ENCODE assay signal across 29 cellular contexts in the genomic region with DNA sequence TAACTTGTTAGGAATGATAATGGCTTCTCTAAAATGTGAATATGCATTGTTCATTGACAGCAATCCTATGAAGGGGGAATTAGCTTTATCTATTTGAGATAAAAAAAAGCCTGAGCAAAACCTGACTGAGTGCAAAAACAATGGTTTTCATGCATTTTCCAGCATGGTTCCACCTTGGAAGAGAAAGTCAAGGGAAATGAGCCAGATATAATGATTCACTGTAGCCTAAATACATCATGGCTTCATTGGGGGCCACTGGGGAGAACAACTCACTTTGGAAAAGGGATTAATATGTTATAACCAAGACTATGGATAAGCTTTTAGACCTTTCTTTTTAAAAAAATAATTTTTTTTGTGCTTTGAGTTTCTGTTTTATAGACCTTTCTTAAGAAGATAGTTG.
DNase-seq lines count a peak whose midpoint lies in the region; ATAC-seq and TF ChIP-seq lines count a peak whose summit lies in the region.
"Had no signal": no experiment of that assay in that cellular context is flagged by ENCODE, and none has a peak within 500 bp of the region (broad histone marks: within the 10 kb centered on the region; RNA-seq: fewer than 3 reads in every experiment).

No MANE protein-coding gene starts in this region.

- H3K18ac ChIP-seq in mesenchymal stem cell (ENCODE audit: low read depth in 1 of 2, low read length in 2 of 2): no peak overlapping the region

- H2BK15ac ChIP-seq in mesenchymal stem cell (ENCODE audit: low read depth, poor library complexity, severe bottlenecking): no peak overlapping the region

- H3K4me1 ChIP-seq in PC-3 (ENCODE audit: insufficient read depth, low read length): peaks cover 24% of the 10 kb centered on the region; the same call in 1 of the 2 replicates
- no peaks in the 10 kb centered on the region for H3K4me1 ChIP-seq in mesenchymal stem cell (ENCODE audit: control insufficient read depth, insufficient read depth, low read depth, low read length)
- no peaks in the 10 kb centered on the region for H3K4me1 ChIP-seq in neural progenitor cell
- H3K4me1 ChIP-seq: Peyer's patch, right atrium auricular region, SJCRH30, spleen, upper lobe of right lung had no signal

- no peak overlapping the region for H2BK12ac ChIP-seq in mesenchymal stem cell (ENCODE audit: low read length in 2 of 2)

- H3K79me2 ChIP-seq in PC-3 (ENCODE audit: low read length) (no peaks in the 10 kb centered on the region), neural progenitor cell (ENCODE audit: low read depth) (no peaks in the 10 kb centered on the region)
- H3K79me2 ChIP-seq: parathyroid adenoma had no signal

- H3F3A ChIP-seq in PC-3 (ENCODE audit: low read length, unreplicated experiment) (no peaks in the 10 kb centered on the region), neural progenitor cell (ENCODE audit: low read depth) (no peaks in the 10 kb centered on the region)

- H3K27ac ChIP-seq in PC-3 (ENCODE audit: low read length) (peak overlapping the region; percentile 55), brain microvascular endothelial cell (peak overlapping the region; percentile 32), mesenchymal stem cell (ENCODE audit: low read length, poor library complexity, severe bottlenecking) (no peak overlapping the region), neural progenitor cell (no peak overlapping the region)
- H3K27ac ChIP-seq: HL-60, parathyroid adenoma, Peyer's patch, right atrium auricular region, SJCRH30, spleen, suprapubic skin, upper lobe of right lung had no signal

- H3K9me3 ChIP-seq in PC-3 (ENCODE audit: low read length) (no peaks in the 10 kb centered on the region), mesenchymal stem cell (ENCODE audit: control insufficient read depth, low read length) (no peaks in the 10 kb centered on the region), neural progenitor cell (ENCODE audit: low read depth) (no peaks in the 10 kb centered on the region)
- H3K9me3 ChIP-seq: Peyer's patch, right atrium auricular region, SJCRH30, spleen, suprapubic skin, upper lobe of right lung had no signal

- no peaks in the 10 kb centered on the region for H3K4me1 Mint-ChIP-seq in neural progenitor cell
- H3K4me1 Mint-ChIP-seq: activated T-helper 17 cell treated with anti-CD3 and anti-CD28 coated beads, Interleukin-2, amount 50 U/mL, for 72 hours; nephron progenitor cell had no signal

- no peaks in the 10 kb centered on the region for H3K79me1 ChIP-seq in mesenchymal stem cell (replicated peaks; ENCODE audit: low read length, poor library complexity, severe bottlenecking)

- no peak overlapping the region for H2BK120ac ChIP-seq in mesenchymal stem cell (ENCODE audit: low read depth, low read length)

- in situ Hi-C loops in brain microvascular endothelial cell (cut with HindIII; ENCODE audit: low pct_ligation_motif_present, low sequenced_read_pairs): no loop called here

- H3K23ac ChIP-seq in mesenchymal stem cell (ENCODE audit: low read length in 2 of 2): no peak overlapping the region

- DNase-seq in Daoy (ENCODE audit: low read depth): peak; percentile 49
- peak; percentile 23 for DNase-seq in PC-3
- no peak for DNase-seq in brain microvascular endothelial cell
- no peak for DNase-seq in mesenchymal stem cell
- no peak for DNase-seq in GOT3 (lab: John Stamatoyannopoulos, UW)
- DNase-seq in NCI-H2196 treated with DMSO at 0.1 percent for 48 hours (lab: John Stamatoyannopoulos, UW; ENCODE audit: unreplicated experiment): no peak
- no peak for DNase-seq in activated CD4-positive, alpha-beta T cell treated with anti-CD3 and anti-CD28 coated beads, Interleukin-2, amount 50 U/mL, for 48 hours
- DNase-seq in neural progenitor cell (ENCODE audit: low spot score): no peak
- DNase-seq: activated CD4-positive, CD25-positive, alpha-beta regulatory T cell treated with anti-CD3 and anti-CD28 coated beads, Interleukin-2, amount 50 U/mL, for 72 hours; activated CD8-positive, alpha-beta T cell treated with anti-CD3 and anti-CD28 coated beads for 36 hours; activated naive CD4-positive, alpha-beta T cell treated with anti-CD3 and anti-CD28 coated beads, Interleukin-2, amount 50 U/mL, for 16 hours; C1 segment of cervical spinal cord; central memory CD4-positive, alpha-beta T cell; DND-41; Kasumi-1; kidney; NCI-H1694 treated with DMSO at 0.1 percent for 48 hours; NCI-H526 treated with DMSO at 0.1 percent for 48 hours; nephron progenitor cell; Peyer's patch; SJCRH30; spleen; upper lobe of right lung had no signal

- no peak overlapping the region for H4K91ac ChIP-seq in mesenchymal stem cell (ENCODE audit: low read length)

- H3K27me3 ChIP-seq in PC-3 (ENCODE audit: low read length) (no peaks in the 10 kb centered on the region), brain microvascular endothelial cell (replicated peaks) (no peaks in the 10 kb centered on the region), mesenchymal stem cell (ENCODE audit: control insufficient read depth in 1 of 2, insufficient read depth in 1 of 2, low read length in 2 of 2) (no peaks in the 10 kb centered on the region), neural progenitor cell (no peaks in the 10 kb centered on the region)
- H3K27me3 ChIP-seq: Peyer's patch, right atrium auricular region, SJCRH30, spleen, suprapubic skin, upper lobe of right lung had no signal

- intact Hi-C loops in PC-3 (cut with micrococcal nuclease): no loop called here

- H3K36me3 ChIP-seq in PC-3 (ENCODE audit: low read depth, low read length) (no peaks in the 10 kb centered on the region), brain microvascular endothelial cell (replicated peaks) (no peaks in the 10 kb centered on the region), mesenchymal stem cell (ENCODE audit: control insufficient read depth in 1 of 2, insufficient read depth in 2 of 2, low read depth in 1 of 2, low read length in 2 of 2) (no peaks in the 10 kb centered on the region), neural progenitor cell (no peaks in the 10 kb centered on the region)
- H3K36me3 ChIP-seq: Peyer's patch, right atrium auricular region, SJCRH30, spleen, suprapubic skin, upper lobe of right lung had no signal

- ATAC-seq in PC-3: no peak
- ATAC-seq: activated CD8-positive, alpha-beta T cell treated with anti-CD3 and anti-CD28 coated beads for 36 hours; upper lobe of right lung had no signal

- H3K27ac Mint-ChIP-seq in neural progenitor cell: no peak overlapping the region
- H3K27ac Mint-ChIP-seq: activated CD8-positive, alpha-beta T cell treated with anti-CD3 and anti-CD28 coated beads for 36 hours; activated T-helper 17 cell treated with anti-CD3 and anti-CD28 coated beads, Interleukin-2, amount 50 U/mL, for 72 hours; dendritic cell treated with granulocyte-macrophage colony-stimulating factor and Interleukin-4, amounts not matched to agents 40 ng/mL and 50 ng/mL, for 4 days; nephron progenitor cell had no signal

- H2AK5ac ChIP-seq in mesenchymal stem cell (ENCODE audit: low read length, severe bottlenecking): no peak overlapping the region

- POLR2A ChIA-PET in PC-3 (lab: Charles Lee; ENCODE audit: unreplicated experiment): no interaction called here

- H2AFZ ChIP-seq in PC-3 (ENCODE audit: low read length) (no peak overlapping the region), mesenchymal stem cell (ENCODE audit: low read depth, low read length) (no peak overlapping the region), neural progenitor cell (replicated peaks) (no peak overlapping the region)
- H2AFZ ChIP-seq: parathyroid adenoma had no signal

- H3K9me3 Mint-ChIP-seq in neural progenitor cell: peaks cover 2% of the 10 kb centered on the region
- H3K9me3 Mint-ChIP-seq: activated CD8-positive, alpha-beta T cell treated with anti-CD3 and anti-CD28 coated beads for 36 hours; activated T-helper 17 cell treated with anti-CD3 and anti-CD28 coated beads, Interleukin-2, amount 50 U/mL, for 72 hours had no signal

- no peak overlapping the region for H2BK5ac ChIP-seq in mesenchymal stem cell (ENCODE audit: low read depth, low read length, poor library complexity, severe bottlenecking)

- peaks cover 4% of the 10 kb centered on the region for H3K27me3 Mint-ChIP-seq in neural progenitor cell (ENCODE audit: insufficient read depth, low read depth)
- H3K27me3 Mint-ChIP-seq: activated CD8-positive, alpha-beta T cell treated with anti-CD3 and anti-CD28 coated beads for 36 hours; dendritic cell treated with granulocyte-macrophage colony-stimulating factor and Interleukin-4, amounts not matched to agents 40 ng/mL and 50 ng/mL, for 4 days had no signal

- no peak for TF ChIP-seq CTCF in PC-3 (conservative IDR thresholded peaks at IDR 0.05; ENCODE audit: low read depth, low read length)
- no peak for TF ChIP-seq CTCF in brain microvascular endothelial cell (IDR thresholded peaks at IDR 0.05; ENCODE audit: low read depth, low read length, missing control alignments)
- TF ChIP-seq CTCF in neural progenitor cell (IDR thresholded peaks at IDR 0.05): no peak

- peaks cover 3% of the 10 kb centered on the region for H3K36me3 Mint-ChIP-seq in neural progenitor cell

- H3K4ac ChIP-seq in mesenchymal stem cell (ENCODE audit: low read depth in 1 of 2, low read length in 2 of 2): no peak overlapping the region

- no TSS peak for BruUV-seq in PC-3 (replicated peaks; lab: Mats Ljungman, UMichigan)

- CTCF ChIA-PET in PC-3 (lab: Charles Lee): no interaction called here

- H3K4me3 Mint-ChIP-seq in neural progenitor cell: no peak overlapping the region
- H3K4me3 Mint-ChIP-seq: activated CD8-positive, alpha-beta T cell treated with anti-CD3 and anti-CD28 coated beads for 36 hours; activated T-helper 17 cell treated with anti-CD3 and anti-CD28 coated beads, Interleukin-2, amount 50 U/mL, for 72 hours; dendritic cell treated with granulocyte-macrophage colony-stimulating factor and Interleukin-4, amounts not matched to agents 40 ng/mL and 50 ng/mL, for 4 days; nephron progenitor cell had no signal

- no peak overlapping the region for H3K14ac ChIP-seq in mesenchymal stem cell (ENCODE audit: low read length in 2 of 2)

- no peaks in the 10 kb centered on the region for H4K20me1 ChIP-seq in PC-3 (ENCODE audit: low read length)
- H4K20me1 ChIP-seq in neural progenitor cell (ENCODE audit: low read depth): no peaks in the 10 kb centered on the region

- no peaks in the 10 kb centered on the region for H3K9me2 ChIP-seq in PC-3 (replicated peaks; ENCODE audit: low read length)

- H3K9ac ChIP-seq in PC-3 (ENCODE audit: low read length) (no peak overlapping the region), mesenchymal stem cell (ENCODE audit: low read length) (peak overlapping the region; percentile 13), neural progenitor cell (no peak overlapping the region)
- H3K9ac ChIP-seq: parathyroid adenoma had no signal

- no peak overlapping the region for H3K4me2 ChIP-seq in PC-3 (ENCODE audit: low read length)
- H3K4me2 ChIP-seq in mesenchymal stem cell (ENCODE audit: low read length, poor library complexity, severe bottlenecking): no peak overlapping the region
- no peak overlapping the region for H3K4me2 ChIP-seq in neural progenitor cell

- H3K4me3 ChIP-seq in PC-3 (ENCODE audit: low read length): no peak overlapping the region
- no peak overlapping the region for H3K4me3 ChIP-seq in brain microvascular endothelial cell (ENCODE audit: low read depth, low read length)
- H3K4me3 ChIP-seq in mesenchymal stem cell (ENCODE audit: insufficient read depth in 1 of 2, low read depth in 1 of 2, low read length in 2 of 2): no peak overlapping the region
- H3K4me3 ChIP-seq in neural progenitor cell: no peak overlapping the region
- H3K4me3 ChIP-seq: Peyer's patch, right atrium auricular region, SJCRH30, spleen, suprapubic skin, upper lobe of right lung had no signal

- H4K8ac ChIP-seq in mesenchymal stem cell (ENCODE audit: low read length): no peak overlapping the region

Comparison
In these comparisons a context has a peak if more than half of its experiments do, and no peak if none do; other contexts are left out.
1. DNase-seq: peak in Daoy (single experiment) and PC-3 (single experiment); none in brain microvascular endothelial cell (single experiment), mesenchymal stem cell (single experiment), GOT3 (single experiment), NCI-H2196 treated with DMSO at 0.1 percent for 48 hours (single experiment), activated CD4-positive, alpha-beta T cell treated with anti-CD3 and anti-CD28 coated beads, Interleukin-2, amount 50 U/mL, for 48 hours (0 of 2) and neural progenitor cell (single experiment).
2. H3K27ac ChIP-seq: peak in PC-3 (single experiment) and brain microvascular endothelial cell (single experiment); none in mesenchymal stem cell (single experiment) and neural progenitor cell (single experiment).